8 cellular contexts compared by ENCODE assay signal in genomic region chr18:64017870-64018269, GRCh38. TPM values are rescaled to one million over a fixed set of nuclear protein-coding genes. Genes with fewer than 3 reads are reported as not detected.
A peak's percentile ranks its signal among the peaks of the same experiment; 100 is the strongest.
DNase-seq lines count a peak whose midpoint lies in the region; ATAC-seq and TF ChIP-seq lines count a peak whose summit lies in the region.

No MANE protein-coding gene starts in this region.

- H3K27me3 ChIP-seq in DND-41 (ENCODE audit: insufficient read depth, low read length, poor library complexity) = no peaks in the 10 kb centered on the region

- CTCF ChIA-PET in HEK293 (lab: Yijun Ruan, JAX) = interaction anchor here (0.5 to 1.6 kb wide), 18 partner anchors 9 to 1073 kb away, joined by 3 to 4 read pairs (median 3); no protein-coding TSS in a partner anchor

- no peaks in the 10 kb centered on the region for H3K9me3 ChIP-seq in DND-41 (ENCODE audit: insufficient read depth, low read length, severe bottlenecking)
- no peaks in the 10 kb centered on the region for H3K9me3 ChIP-seq in HEK293 (ENCODE audit: control insufficient read depth, insufficient read depth, low read depth, low read length)

- no peak overlapping the region for H3K4me2 ChIP-seq in DND-41 (ENCODE audit: insufficient read depth, low read length)

- H3K36me3 ChIP-seq in DND-41 (ENCODE audit: insufficient read depth, low read length) (no peaks in the 10 kb centered on the region), HEK293 (ENCODE audit: control insufficient read depth in 2 of 2, insufficient read depth in 1 of 2, low read length in 2 of 2) (no peaks in the 10 kb centered on the region)

- no peak overlapping the region for H2AFZ ChIP-seq in DND-41 (ENCODE audit: low read depth, low read length)

- peak; percentile 45; the same call in 1 of the 3 replicates for ATAC-seq in DND-41 (ENCODE audit: insufficient read depth, low read depth)

- POLR2A ChIA-PET in HEK293 (lab: Yijun Ruan, JAX) = no interaction called here

- peak; percentile 63 for TF ChIP-seq CTCF in DND-41 (IDR thresholded peaks at IDR 0.05; ENCODE audit: borderline replicate concordance, extremely low read depth, low read length, poor library complexity, severe bottlenecking)
- no peak for TF ChIP-seq CTCF in HEK293 (tag by site-specific recombination; IDR thresholded peaks at IDR 0.05)
- peak; percentile 45 for TF ChIP-seq CTCF in epithelial cell of esophagus (IDR thresholded peaks at IDR 0.05; ENCODE audit: insufficient read depth, low read depth, low read length, missing control alignments)

- H3K4me3 ChIP-seq in DND-41 (ENCODE audit: low read depth in 1 of 2, low read length in 2 of 2) (no peak overlapping the region), HEK293 (ENCODE audit: low read depth, low read length) (no peak overlapping the region), epithelial cell of esophagus (ENCODE audit: low read length) (no peak overlapping the region)

- H3K4me1 ChIP-seq in DND-41 (ENCODE audit: insufficient read depth, low read length) = no peaks in the 10 kb centered on the region
- no peaks in the 10 kb centered on the region for H3K4me1 ChIP-seq in HEK293 (ENCODE audit: control insufficient read depth, insufficient read depth, low read length)

- no peaks in the 10 kb centered on the region for H4K20me1 ChIP-seq in DND-41 (ENCODE audit: insufficient read depth, low read length)

- H3K9ac ChIP-seq in DND-41 (ENCODE audit: low read depth, low read length) = no peak overlapping the region

- no peaks in the 10 kb centered on the region for H3K79me2 ChIP-seq in DND-41 (ENCODE audit: insufficient read depth, low read length)

- H3K27ac ChIP-seq in DND-41 (ENCODE audit: low read length) (no peak overlapping the region), HEK293 (ENCODE audit: extremely low read depth, low read depth, low read length) (no peak overlapping the region)

- DNase-seq in DND-41 (no peak), NCI-H748 treated with DMSO at 0.1 percent for 48 hours (lab: John Stamatoyannopoulos, UW) (peak; percentile 29), epithelial cell of esophagus (ENCODE audit: low read depth) (peak; percentile 39), stromal cell of bone marrow (ENCODE audit: low read depth) (peak; percentile 10), iPS-NIHi7 (ENCODE audit: extremely low spot score) (no peak), nucleus accumbens (lab: John Stamatoyannopoulos, UW) (no peak), occipital lobe (lab: John Stamatoyannopoulos, UW) (no peak)

TF ChIP-seq in HEK293, 187 proteins besides CTCF, POLR2A, EP300 and RAD21:
- TF ChIP-seq ZNF155 (tag by site-specific recombination; IDR thresholded peaks at IDR 0.05) (no peak), ZNF704 (tag by site-specific recombination; IDR thresholded peaks at IDR 0.05) (no peak), ZNF132 (tag by site-specific recombination; IDR thresholded peaks at IDR 0.05; ENCODE audit: borderline replicate concordance) (no peak), ZNF623 (tag by site-specific recombination; IDR thresholded peaks at IDR 0.05) (no peak), ZNF18 (tag by site-specific recombination; IDR thresholded peaks at IDR 0.05) (no peak), ZNF560 (tag by site-specific recombination; IDR thresholded peaks at IDR 0.05; ENCODE audit: borderline replicate concordance) (no peak), ZNF654 (tag by site-specific recombination; IDR thresholded peaks at IDR 0.05; ENCODE audit: low read depth) (peak; percentile 55)
- TF ChIP-seq, protein P1, sequence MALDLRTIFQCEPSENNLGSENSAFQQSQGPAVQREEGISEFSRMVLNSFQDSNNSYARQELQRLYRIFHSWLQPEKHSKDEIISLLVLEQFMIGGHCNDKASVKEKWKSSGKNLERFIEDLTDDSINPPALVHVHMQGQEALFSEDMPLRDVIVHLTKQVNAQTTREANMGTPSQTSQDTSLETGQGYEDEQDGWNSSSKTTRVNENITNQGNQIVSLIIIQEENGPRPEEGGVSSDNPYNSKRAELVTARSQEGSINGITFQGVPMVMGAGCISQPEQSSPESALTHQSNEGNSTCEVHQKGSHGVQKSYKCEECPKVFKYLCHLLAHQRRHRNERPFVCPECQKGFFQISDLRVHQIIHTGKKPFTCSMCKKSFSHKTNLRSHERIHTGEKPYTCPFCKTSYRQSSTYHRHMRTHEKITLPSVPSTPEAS (tag by site-specific recombination; IDR thresholded peaks at IDR 0.05) = no peak
TF ChIP-seq in HEK293: peak in this region for 1.

RNA-seq across cellular contexts. Expression of gene SERPINB8, which starts 48.0 kb away (rescaled TPM):
- 1.1 TPM for total RNA-seq in occipital lobe

Comparison
In these comparisons a context has a peak if more than half of its experiments do, and no peak if none do; other contexts are left out.
1. DNase-seq: peak in NCI-H748 treated with DMSO at 0.1 percent for 48 hours (single experiment), epithelial cell of esophagus (single experiment) and stromal cell of bone marrow (single experiment); none in DND-41 (single experiment), iPS-NIHi7 (single experiment), nucleus accumbens (0 of 56) and occipital lobe (single experiment).